Comparison of ENCODE assay signal across 26 cellular contexts in the genomic region with DNA sequence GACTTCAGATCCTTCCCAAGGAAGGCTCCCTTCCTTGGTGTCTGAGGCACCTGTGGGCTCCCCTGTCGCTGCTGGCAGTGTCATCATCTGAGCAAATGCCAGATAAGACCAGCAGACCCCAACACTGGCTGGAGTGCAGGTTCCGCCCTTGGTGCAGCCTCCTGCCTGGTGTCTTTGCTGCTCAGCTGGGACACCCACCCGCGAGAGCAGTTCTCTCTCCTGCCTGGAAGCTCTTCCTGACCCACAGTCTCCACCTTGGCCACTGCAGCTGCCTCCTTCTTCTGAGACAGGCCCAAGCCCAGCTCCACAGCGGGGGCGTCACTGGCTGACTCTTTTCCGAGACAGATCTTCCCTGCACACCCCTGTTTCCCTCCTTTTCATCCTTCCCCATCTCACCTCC.
"Had no signal": no experiment of that assay in that cellular context is flagged by ENCODE, and none has a peak within 500 bp of the region (broad histone marks: within the 10 kb centered on the region; RNA-seq: fewer than 3 reads in every experiment).

No MANE protein-coding gene starts in this region.

- H3K27ac ChIP-seq: brain microvascular endothelial cell, esophagus muscularis mucosa, foreskin keratinocyte, gastrocnemius medialis, VCaP had no signal

- FAIRE-seq: astrocyte, colon had no signal

- H3K36me3 ChIP-seq: brain microvascular endothelial cell, esophagus muscularis mucosa, gastrocnemius medialis had no signal

- H3K4me3 ChIP-seq: esophagus muscularis mucosa, gastrocnemius medialis had no signal

- H3K4me1 ChIP-seq: esophagus muscularis mucosa, foreskin keratinocyte, gastrocnemius medialis had no signal

- DNase-seq: activated CD4-positive, alpha-beta T cell treated with anti-CD3 and anti-CD28 coated beads for 1 hour; activated CD4-positive, alpha-beta T cell treated with anti-CD3 and anti-CD28 coated beads for 48 hours; activated CD4-positive, alpha-beta T cell treated with anti-CD3 and anti-CD28 coated beads, Interleukin-2, amount 50 U/mL, for 1 hour; activated CD4-positive, alpha-beta T cell treated with anti-CD3 and anti-CD28 coated beads, Interleukin-2, amount 50 U/mL, for 48 hours; activated CD8-positive, alpha-beta memory T cell treated with anti-CD3 and anti-CD28 coated beads for 24 hours; activated CD8-positive, alpha-beta T cell treated with anti-CD3 and anti-CD28 coated beads for 36 hours; activated effector memory CD4-positive, alpha-beta T cell treated with Interleukin-2 at 50 U/mL for 16 hours; activated gamma-delta T cell treated with Interleukin-2 at 50 U/mL for 16 hours; activated naive CD4-positive, alpha-beta T cell treated with Interleukin-2 at 50 U/mL for 16 hours; activated naive CD8-positive, alpha-beta T cell treated with anti-CD3 and anti-CD28 coated beads, Interleukin-2, amount 10 ng/mL, durations not matched to agents 7 days and 5 days; activated T-cell treated with anti-CD3 and anti-CD28 coated beads, Interleukin-2, amount 50 U/mL, for 4 hours; brain microvascular endothelial cell; caudate nucleus; cortex of kidney; dermis blood vessel endothelial cell; effector CD4-positive, alpha-beta T cell; effector memory CD8-positive, alpha-beta T cell; erythroblast; foreskin keratinocyte; gastrocnemius medialis; glutamatergic neuron; T-helper 2 cell had no signal

- H3K27me3 ChIP-seq: brain microvascular endothelial cell, esophagus muscularis mucosa, foreskin keratinocyte, gastrocnemius medialis had no signal

- H3K9me3 ChIP-seq: esophagus muscularis mucosa, gastrocnemius medialis had no signal
